Comparison of ENCODE assay signal across 5 cellular contexts in the genomic region with DNA sequence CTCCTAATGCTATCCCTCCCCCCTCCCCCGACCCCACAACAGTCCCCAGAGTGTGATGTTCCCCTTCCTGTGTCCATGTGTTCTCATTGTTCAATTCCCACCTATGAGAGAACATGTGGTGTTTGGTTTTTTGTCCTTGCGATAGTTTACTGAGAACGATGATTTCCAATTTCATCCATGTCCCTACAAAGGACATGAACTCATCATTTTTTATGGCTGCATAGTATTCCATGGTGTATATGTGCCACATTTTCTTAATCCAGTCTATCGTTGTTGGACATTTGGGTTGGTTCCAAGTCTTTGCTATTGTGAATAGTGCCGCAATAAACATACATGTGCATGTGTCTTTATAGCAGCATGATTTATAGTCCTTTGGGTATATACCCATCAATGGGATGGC. TPM values are rescaled to one million over a fixed set of nuclear protein-coding genes. Genes with fewer than 3 reads are reported as not detected.
DNase-seq lines count a peak whose midpoint lies in the region; ATAC-seq, FAIRE-seq and TF ChIP-seq lines count a peak whose summit lies in the region.
"Not testable (repeated sequence)": the region's sequence is repeated elsewhere in the genome, so short reads cannot be mapped to it uniquely, and the experiment has no call there.
"Had no signal": no experiment of that assay in that cellular context is flagged by ENCODE, and none has a peak within 500 bp of the region (broad histone marks: within the 10 kb centered on the region; RNA-seq: fewer than 3 reads in every experiment).

No MANE protein-coding gene starts in this region.

- not testable (repeated sequence) for H3K36me3 ChIP-seq in HEK293 (ENCODE audit: control insufficient read depth in 2 of 2, insufficient read depth in 1 of 2, low read length in 2 of 2); K562 (ENCODE audit: control insufficient read depth, insufficient read depth, low read length)

- in situ Hi-C loops in K562 (cut with MboI): not testable (repeated sequence)

- H3K9ac ChIP-seq in K562 (ENCODE audit: insufficient read depth in 1 of 2, low read depth in 2 of 2, low read length in 2 of 2): not testable (repeated sequence)

- not testable (repeated sequence) for H2AFZ ChIP-seq in K562 (ENCODE audit: low read depth, low read length)

- intact Hi-C loops in K562 (cut with micrococcal nuclease): not testable (repeated sequence)

- not testable (repeated sequence) for TF ChIP-seq POLR2A in K562 (conservative IDR thresholded peaks at IDR 0.05)

- not testable (repeated sequence) for TF ChIP-seq EP300 in K562 (IDR thresholded peaks at IDR 0.05; ENCODE audit: low read length)

- H3K27ac ChIP-seq in HEK293 (ENCODE audit: extremely low read depth, low read depth, low read length); K562 (ENCODE audit: extremely low read depth, low read depth, low read length): not testable (repeated sequence)

- not testable (repeated sequence) for TF ChIP-seq CTCF in HEK293 (tag by site-specific recombination; IDR thresholded peaks at IDR 0.05); K562 (IDR thresholded peaks at IDR 0.05 in 2 of 3, conservative IDR thresholded peaks at IDR 0.05 in 1 of 3; ENCODE audit: insufficient read depth in 2 of 3, low read depth in 1 of 3, low read length in 3 of 3)

- not testable (repeated sequence) for H3K4me3 ChIP-seq in HEK293 (ENCODE audit: low read depth, low read length); K562

- DNase-seq in K562 (ENCODE audit: extremely low read depth in 1 of 4, low spot score in 3 of 4): not testable (repeated sequence)

- 89% methylated on average over 3 of the region's 5 CpGs for WGBS in K562 (ENCODE audit: insufficient coverage, low coverage, missing lambda C conversion rate)

- FAIRE-seq in K562 (lab: Jason Lieb, UNC): not testable (repeated sequence)

- BruUV-seq in K562 (replicated peaks; lab: Mats Ljungman, UMichigan): not testable (repeated sequence)

- not testable (repeated sequence) for H4K20me1 ChIP-seq in K562 (replicated peaks; ENCODE audit: control insufficient read depth, insufficient read depth, low read length)

- not testable (repeated sequence) for H3K9me3 ChIP-seq in HEK293 (ENCODE audit: control insufficient read depth, insufficient read depth, low read depth, low read length); K562 (replicated peaks; ENCODE audit: control insufficient read depth, insufficient read depth, low read depth, low read length)

- not testable (repeated sequence) for TF ChIP-seq RAD21 in K562 (CRISPR knock-in tag; conservative IDR thresholded peaks at IDR 0.05 in 1 of 2, IDR thresholded peaks at IDR 0.05 in 1 of 2)

- H3K79me2 ChIP-seq in K562 (ENCODE audit: control insufficient read depth, insufficient read depth, low read length): peaks cover 11% of the 10 kb centered on the region; the same call in 2 of the 3 replicates

- not testable (repeated sequence) for H3K27me3 ChIP-seq in K562 (ENCODE audit: control insufficient read depth in 2 of 2, insufficient read depth in 2 of 2, low read length in 2 of 2)

- not testable (repeated sequence) for ATAC-seq in K562

- H3K4me1 ChIP-seq in HEK293 (ENCODE audit: control insufficient read depth, insufficient read depth, low read length): not testable (repeated sequence)
- peaks cover 19 to 21% of the 10 kb centered on the region in 2 experiments; a peak in 4 of 5 replicates for H3K4me1 ChIP-seq in K562 (replicated peaks in 1 of 2; ENCODE audit: control insufficient read depth in 2 of 2, insufficient read depth in 2 of 2, low read length in 2 of 2)

- CTCF ChIA-PET in HEK293 (lab: Yijun Ruan, JAX); K562 (lab: Yijun Ruan, JAX; ENCODE audit: low intra/inter-chr PET ratio): not testable (repeated sequence)

- not testable (repeated sequence) for H3K4me2 ChIP-seq in K562 (ENCODE audit: insufficient read depth, low read length)

- H3K9me1 ChIP-seq in K562 (ENCODE audit: control insufficient read depth, insufficient read depth, low read length): not testable (repeated sequence)

- POLR2A ChIA-PET in HEK293 (lab: Yijun Ruan, JAX); K562 (lab: Yijun Ruan, JAX): not testable (repeated sequence)

TF ChIP-seq in HEK293, 187 proteins besides CTCF, POLR2A, EP300 and RAD21:
- TF ChIP-seq, protein P1, sequence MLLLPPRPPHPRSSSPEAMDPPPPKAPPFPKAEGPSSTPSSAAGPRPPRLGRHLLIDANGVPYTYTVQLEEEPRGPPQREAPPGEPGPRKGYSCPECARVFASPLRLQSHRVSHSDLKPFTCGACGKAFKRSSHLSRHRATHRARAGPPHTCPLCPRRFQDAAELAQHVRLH (tag by site-specific recombination; IDR thresholded peaks at IDR 0.05): 0 out of 2 replicates have a peak, but pooled peaks have one; percentile 15
- peak; percentile 80 for TF ChIP-seq ZNF146 (tag by site-specific recombination; IDR thresholded peaks at IDR 0.05)

TF ChIP-seq in K562, 482 proteins besides CTCF, POLR2A, EP300 and RAD21:
- peak; percentile 59 for TF ChIP-seq BCOR (IDR thresholded peaks at IDR 0.05)
- TF ChIP-seq ZNF146 (CRISPR knock-in tag; IDR thresholded peaks at IDR 0.05; ENCODE audit: unreplicated experiment): peak; percentile 15
TF ChIP-seq in K562: peak in this region for 2; not testable (repeated sequence) for 480.

RNA-seq across cellular contexts. Expression of a gene that starts 29.7 kb away (rescaled TPM):
- 1.7 and 4.6 TPM in 2 replicates for total RNA-seq in K562 (2011; cell fraction: chromatin; rRNA removed; ENCODE audit: low replicate concordance)
- 5.0 and 6.5 TPM in 2 replicates for total RNA-seq in K562 (2011; cell fraction: nucleolus; rRNA removed)
- 3.4 and 3.9 TPM in 2 replicates for total RNA-seq in K562 (2011; cell fraction: nucleoplasm; rRNA removed)
- total RNA-seq in K562 (2014; rRNA removed) (6.4 and 7.3 TPM in 2 replicates), K562 (2014; rRNA removed; fragmentation: Illumina TruSeq; extraction: Trizol) (1.6 and 2.3 TPM in 2 replicates), K562 (2015; rRNA removed; fragmentation: Illumina TruSeq; extraction: Trizol) (3.3 and 3.8 TPM in 2 replicates), K562 (2021) (5.1 and 5.8 TPM in 2 replicates)
- polyA plus RNA-seq in K562 (2011; rRNA removed) (9.7 and 14.5 TPM in 2 replicates), K562 (2014; fragmentation: Illumina TruSeq; extraction: Trizol) (4.6 and 9.1 TPM in 2 replicates), K562 (2014; fragmentation: Nextera tagmentation; extraction: Ambion mirVana) (under 1 TPM; 0.11 to 0.18 TPM), K562 (2014; rRNA removed) (6.1 and 7.0 TPM in 2 replicates)
- 18.8 and 24.4 TPM in 2 replicates for polyA plus RNA-seq in K562 (2011; cell fraction: cytosol; rRNA removed)
- polyA plus RNA-seq in K562 (2011; cell fraction: nucleus; rRNA removed): 5.8 and 7.2 TPM in 2 replicates
- polyA plus RNA-seq in K562 (2012): 9.9 and 11.3 TPM in 2 replicates
- 5.1 and 6.2 TPM in 2 replicates for polyA minus RNA-seq in K562 (2011; rRNA and poly(A)+ RNA removed)
- polyA minus RNA-seq in K562 (2011; cell fraction: cytosol; rRNA and poly(A)+ RNA removed): 7.5 and 11.3 TPM in 2 replicates
- polyA minus RNA-seq in K562 (2011; cell fraction: nucleus; rRNA and poly(A)+ RNA removed): 2.7 and 6.1 TPM in 2 replicates
- total RNA-seq: B cell; CD4-positive, alpha-beta memory T cell; CD4-positive, alpha-beta T cell had no signal

RNA-seq across cellular contexts. Expression of a gene that starts 40.4 kb away (rescaled TPM):
- total RNA-seq in K562 (2011; cell fraction: chromatin; rRNA removed; ENCODE audit: low replicate concordance): 19.1 and 41.5 TPM in 2 replicates
- total RNA-seq in K562 (2011; cell fraction: nucleolus; rRNA removed): 35.0 and 37.2 TPM in 2 replicates
- 24.8 and 26.5 TPM in 2 replicates for total RNA-seq in K562 (2011; cell fraction: nucleoplasm; rRNA removed)
- total RNA-seq in K562 (2014; rRNA removed) (92.1 and 101 TPM in 2 replicates), K562 (2014; rRNA removed; fragmentation: Illumina TruSeq; extraction: Trizol) (18.1 and 23.5 TPM in 2 replicates), K562 (2015; rRNA removed; fragmentation: Illumina TruSeq; extraction: Trizol) (43.2 and 44.9 TPM in 2 replicates), K562 (2021) (81.8 and 82.4 TPM in 2 replicates)
- polyA plus RNA-seq in K562 (2011; rRNA removed) (45.6 and 52.0 TPM in 2 replicates), K562 (2014; fragmentation: Illumina TruSeq; extraction: Trizol) (50.1 and 68.1 TPM in 2 replicates), K562 (2014; fragmentation: Nextera tagmentation; extraction: Ambion mirVana) (1 to 10 TPM; 3.6 to 6.3 TPM), K562 (2014; rRNA removed) (73.1 and 73.4 TPM in 2 replicates)
- polyA plus RNA-seq in K562 (2011; cell fraction: cytosol; rRNA removed): 57.7 and 124 TPM in 2 replicates
- 49.0 and 58.3 TPM in 2 replicates for polyA plus RNA-seq in K562 (2011; cell fraction: nucleus; rRNA removed)
- polyA plus RNA-seq in K562 (2012): 70.6 and 119 TPM in 2 replicates
- 29.1 and 41.2 TPM in 2 replicates for polyA minus RNA-seq in K562 (2011; rRNA and poly(A)+ RNA removed)
- 61.6 and 63.4 TPM in 2 replicates for polyA minus RNA-seq in K562 (2011; cell fraction: cytosol; rRNA and poly(A)+ RNA removed)
- polyA minus RNA-seq in K562 (2011; cell fraction: nucleus; rRNA and poly(A)+ RNA removed): 17.5 and 22.9 TPM in 2 replicates
